In genomic region chr9:35520404-35520790, GRCh38 we compare ENCODE assay signal across 12 cellular contexts. TPM values are rescaled to one million over a fixed set of nuclear protein-coding genes. Genes with fewer than 3 reads are reported as not detected.
DNase-seq lines count a peak whose midpoint lies in the region; ATAC-seq, FAIRE-seq and TF ChIP-seq lines count a peak whose summit lies in the region.
"Had no signal": no experiment of that assay in that cellular context is flagged by ENCODE, and none has a peak within 500 bp of the region (broad histone marks: within the 10 kb centered on the region; RNA-seq: fewer than 3 reads in every experiment).

No MANE protein-coding gene starts in this region.

- H3K27ac ChIP-seq in right atrium auricular region: peak overlapping the region; percentile 77 to 91

- H3K4me1 Mint-ChIP-seq in progenitor cell of endocrine pancreas (ENCODE audit: low read depth): peaks cover 48% of the 10 kb centered on the region
- H3K4me1 Mint-ChIP-seq: natural killer cell had no signal

- H3K9ac ChIP-seq in adipocyte (ENCODE audit: low read length): peak overlapping the region; percentile 83

- no peaks in the 10 kb centered on the region for H3K36me3 Mint-ChIP-seq in progenitor cell of endocrine pancreas (ENCODE audit: insufficient read depth)
- H3K36me3 Mint-ChIP-seq: natural killer cell had no signal

- H3K4me1 ChIP-seq in adipocyte (ENCODE audit: control insufficient read depth, insufficient read depth, low read length) (peaks cover 76% of the 10 kb centered on the region), right atrium auricular region (peaks cover 0 to 87% of the 10 kb centered on the region in 2 donors)

- H3K9me3 ChIP-seq in adipocyte (ENCODE audit: control insufficient read depth, low read length) (no peaks in the 10 kb centered on the region), right atrium auricular region (no peaks in the 10 kb centered on the region)

- TF ChIP-seq CTCF in right atrium auricular region (IDR thresholded peaks at IDR 0.05): no peak
- TF ChIP-seq CTCF in progenitor cell of endocrine pancreas (IDR thresholded peaks at IDR 0.05; ENCODE audit: unreplicated experiment): no peak

- H3K27ac Mint-ChIP-seq in progenitor cell of endocrine pancreas: peak overlapping the region; percentile 76
- H3K27ac Mint-ChIP-seq: natural killer cell had no signal

- no peaks in the 10 kb centered on the region for H3K27me3 Mint-ChIP-seq in progenitor cell of endocrine pancreas

- peak; percentile 39 for FAIRE-seq in A204.1 (lab: Jason Lieb, UNC)
- FAIRE-seq: bronchial epithelial cell had no signal

- H3K27me3 ChIP-seq in adipocyte (replicated peaks; ENCODE audit: control insufficient read depth, insufficient read depth, low read length): no peaks in the 10 kb centered on the region
- H3K27me3 ChIP-seq in right atrium auricular region: no peaks in the 10 kb centered on the region

- H3K36me3 ChIP-seq in adipocyte (ENCODE audit: control insufficient read depth, insufficient read depth, low read length, severe bottlenecking): no peaks in the 10 kb centered on the region
- no peaks in the 10 kb centered on the region for H3K36me3 ChIP-seq in right atrium auricular region

- H3K4me3 Mint-ChIP-seq in progenitor cell of endocrine pancreas (ENCODE audit: low read depth): no peak overlapping the region
- H3K4me3 Mint-ChIP-seq: natural killer cell had no signal

- ATAC-seq in HG03378 (IDR thresholded peaks at IDR 0.05; ENCODE audit: unreplicated experiment) (no peak), HG03196 (IDR thresholded peaks at IDR 0.05; ENCODE audit: unreplicated experiment) (no peak)
- ATAC-seq: natural killer cell had no signal

- H3K4me3 ChIP-seq in adipocyte (ENCODE audit: low read length) (peak overlapping the region; percentile 28), right atrium auricular region (no peak overlapping the region)

- DNase-seq in adipocyte (ENCODE audit: low read depth): no peak
- DNase-seq in right atrium auricular region (ENCODE audit: low spot score): no peak
- DNase-seq in progenitor cell of endocrine pancreas (ENCODE audit: low spot score, unreplicated experiment): no peak
- DNase-seq in T-helper 9 cell: no peak
- DNase-seq in DMS53 treated with DMSO at 0.1 percent for 48 hours (lab: John Stamatoyannopoulos, UW; ENCODE audit: unreplicated experiment): no peak
- DNase-seq: glutamatergic neuron, natural killer cell, NCI-H2081 had no signal

- H3K9me3 Mint-ChIP-seq in progenitor cell of endocrine pancreas (ENCODE audit: low read depth): no peaks in the 10 kb centered on the region
- H3K9me3 Mint-ChIP-seq: natural killer cell had no signal

RNA-seq across cellular contexts. Expression of gene RUSC2, which starts 30.5 kb away (rescaled TPM):
- total RNA-seq in right atrium auricular region (10 to 100 TPM; 33.0 to 49.1 TPM), progenitor cell of endocrine pancreas (17.9 and 20.8 TPM in 2 replicates)
